Comparison of ENCODE assay signal across 1 cellular context in genomic region chr21:29213513-29214385, GRCh38.
TF ChIP-seq lines count a peak whose summit lies in the region.

No MANE protein-coding gene starts in this region.

TF ChIP-seq in IMR-90, 13 proteins besides CTCF, POLR2A, EP300 and RAD21 (continued from another document):
- TF ChIP-seq ELK1 (IDR thresholded peaks at IDR 0.05; ENCODE audit: borderline replicate concordance, low read depth, low read length), result no peak
- no peak for TF ChIP-seq MAZ (IDR thresholded peaks at IDR 0.05; ENCODE audit: borderline replicate concordance, low read depth, low read length)
- no peak for TF ChIP-seq NFE2L2 (IDR thresholded peaks at IDR 0.05; ENCODE audit: low read depth, low read length)
- no peak for TF ChIP-seq MXI1 (IDR thresholded peaks at IDR 0.05; ENCODE audit: borderline replicate concordance, low read depth, low read length)
- TF ChIP-seq CEBPB (IDR thresholded peaks at IDR 0.05; ENCODE audit: low read depth, low read length), result no peak
- TF ChIP-seq USF2 (IDR thresholded peaks at IDR 0.05; ENCODE audit: low read depth, low read length), result no peak
- no peak for TF ChIP-seq FOS (IDR thresholded peaks at IDR 0.05; ENCODE audit: low read depth, low read length)
TF ChIP-seq in IMR-90: peak in this region for 0.
